10 cellular contexts compared by ENCODE assay signal in the genomic region with DNA sequence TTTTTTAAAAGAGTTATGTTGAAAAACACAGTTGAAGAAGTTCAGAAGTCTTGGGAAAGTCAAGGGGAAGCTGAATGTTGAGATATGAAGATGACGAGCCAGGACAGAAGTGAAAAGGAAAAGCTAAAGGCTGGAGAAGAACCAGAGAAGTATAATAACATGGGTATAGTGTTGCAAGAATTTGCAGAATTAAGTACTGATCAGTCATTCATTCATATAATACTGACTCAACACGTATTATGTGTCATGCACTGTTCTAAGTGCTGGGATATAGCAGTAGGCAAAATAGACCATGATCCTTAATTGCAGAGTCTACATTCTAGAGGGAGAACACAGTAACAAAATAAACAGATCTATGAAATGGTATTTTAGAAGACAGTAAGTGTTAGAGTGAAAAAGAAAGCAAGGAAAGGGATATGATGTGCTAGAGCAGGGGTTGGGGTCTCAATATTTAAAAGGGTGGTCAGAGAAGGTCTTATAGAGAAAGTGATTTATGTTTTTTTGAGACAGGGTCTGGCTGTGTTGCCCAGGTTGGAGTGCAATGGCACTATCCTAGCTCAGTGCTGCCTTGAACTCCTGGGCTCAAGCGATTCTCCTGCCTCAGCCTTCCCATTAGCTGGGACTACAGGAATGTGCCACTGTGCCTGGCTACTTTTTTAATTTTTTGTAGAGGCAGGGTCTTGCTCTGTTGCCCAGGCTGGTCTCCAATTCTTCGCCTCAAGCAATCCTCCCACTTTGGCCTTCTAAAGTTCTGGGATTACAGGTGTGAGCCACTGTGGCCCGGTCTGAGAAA.
"Had no signal": no experiment of that assay in that cellular context is flagged by ENCODE, and none has a peak within 500 bp of the region (broad histone marks: within the 10 kb centered on the region; RNA-seq: fewer than 3 reads in every experiment).

No MANE protein-coding gene starts in this region.

- H3K4me1 ChIP-seq: upper lobe of left lung had no signal

- H3K27ac ChIP-seq: upper lobe of left lung had no signal

- ATAC-seq: activated naive CD4-positive, alpha-beta T cell treated with anti-CD3 and anti-CD28 coated beads, Interleukin-2, amount 50 U/mL, for 72 hours; left ventricle myocardium superior had no signal

- H3K4me3 ChIP-seq: upper lobe of left lung had no signal

- H3K27me3 ChIP-seq: upper lobe of left lung had no signal

- FAIRE-seq: kidney, TTC549 had no signal

- H3K9me3 ChIP-seq: upper lobe of left lung had no signal

- DNase-seq: activated CD4-positive, alpha-beta T cell treated with anti-CD3 and anti-CD28 coated beads, Interleukin-2, amount 50 U/mL, for 1 hour; activated effector memory CD4-positive, alpha-beta T cell treated with anti-CD3 and anti-CD28 coated beads, Interleukin-2, amount 50 U/mL, for 16 hours; amygdala; kidney; left ventricle myocardium superior; stimulated activated CD4-positive, alpha-beta T cell treated with anti-CD3 and anti-CD28 coated beads, Interleukin-4, amount 100 ng/mL, for 1 hour; T-helper 2 cell; upper lobe of left lung had no signal

- H3K36me3 ChIP-seq: upper lobe of left lung had no signal
